Comparison of ENCODE assay signal across 10 cellular contexts in genomic region chr16:2858245-2859025, GRCh38. TPM values are rescaled to one million over a fixed set of nuclear protein-coding genes. Genes with fewer than 3 reads are reported as not detected.
A peak's percentile ranks its signal among the peaks of the same experiment; 100 is the strongest.
DNase-seq lines count a peak whose midpoint lies in the region; TF ChIP-seq lines count a peak whose summit lies in the region.
"Had no signal": no experiment of that assay in that cellular context is flagged by ENCODE, and none has a peak within 500 bp of the region (broad histone marks: within the 10 kb centered on the region; RNA-seq: fewer than 3 reads in every experiment).

No MANE protein-coding gene starts in this region.

- intact Hi-C loops in transverse colon (cut with DNase I; ENCODE audit: low total_unique reads): no loop called here

- peak overlapping the region; percentile 38 to 54 (median 49) for H3K27ac ChIP-seq in transverse colon
- H3K27ac ChIP-seq: tibial nerve had no signal

- peaks cover 38% of the 10 kb centered on the region for H3K27me3 ChIP-seq in transverse colon

- TF ChIP-seq POLR2A in transverse colon (IDR thresholded peaks at IDR 0.05): no peak

- DNase-seq in activated T-cell treated with anti-CD3 and anti-CD28 coated beads, Interleukin-2, amount 50 U/mL, for 1 hour: peak; percentile 34
- no peak for DNase-seq in activated T-cell treated with anti-CD3 and anti-CD28 coated beads, Interleukin-2, amount 50 U/mL, for 48 hours
- DNase-seq in epithelial cell of proximal tubule (ENCODE audit: low read depth): no peak
- peak; percentile 88 for DNase-seq in transverse colon
- no peak for DNase-seq in KG1 (lab: John Stamatoyannopoulos, UW)
- DNase-seq in activated naive CD8-positive, alpha-beta T cell treated with anti-CD3 and anti-CD28 coated beads for 36 hours: no peak
- DNase-seq: naive B cell had no signal

- in situ Hi-C loops in transverse colon (cut with MboI; ENCODE audit: low pct_ligation_motif_present in 1 of 4, low pct_unique_long_range_greater_than_20kb in 1 of 4, low sequenced_read_pairs in 3 of 4): no loop called here

- peak; percentile 4 for TF ChIP-seq CTCF in epithelial cell of proximal tubule (conservative IDR thresholded peaks at IDR 0.05; ENCODE audit: low read depth, low read length)
- peak in 4 of 5 experiments; percentile 18 to 57 (median 36) for TF ChIP-seq CTCF in transverse colon (IDR thresholded peaks at IDR 0.05)

- peak overlapping the region; percentile 41 for H3K4me3 ChIP-seq in epithelial cell of proximal tubule (ENCODE audit: low read depth, low read length)
- peak overlapping the region in 3 of 4 donors; percentile 15 to 38 (median 15) for H3K4me3 ChIP-seq in transverse colon

- WGBS in transverse colon (ENCODE audit: low coverage in 1 of 2), 2 donors: 13% methylated on average over 21 of the region's 23 CpGs; no CpG with 5 or more reads in 1 of the 2 donors

- H3K27ac Mint-ChIP-seq in activated naive CD8-positive, alpha-beta T cell treated with anti-CD3 and anti-CD28 coated beads for 36 hours: no peak overlapping the region
- H3K27ac Mint-ChIP-seq: CD14-positive monocyte, naive B cell had no signal

- H3K4me1 ChIP-seq in transverse colon: peaks cover 0 to 18% (median 7%) of the 10 kb centered on the region in 4 donors

- peaks cover 12% of the 10 kb centered on the region for H3K9me3 Mint-ChIP-seq in activated naive CD8-positive, alpha-beta T cell treated with anti-CD3 and anti-CD28 coated beads for 36 hours

- TF ChIP-seq EP300 in transverse colon (IDR thresholded peaks at IDR 0.05; ENCODE audit: low read depth): no peak

- no peak overlapping the region for H3K4me3 Mint-ChIP-seq in activated naive CD8-positive, alpha-beta T cell treated with anti-CD3 and anti-CD28 coated beads for 36 hours

- H3K36me3 Mint-ChIP-seq in activated naive CD8-positive, alpha-beta T cell treated with anti-CD3 and anti-CD28 coated beads for 36 hours: peaks cover 2% of the 10 kb centered on the region

- peaks cover 5% of the 10 kb centered on the region for H3K4me1 Mint-ChIP-seq in activated naive CD8-positive, alpha-beta T cell treated with anti-CD3 and anti-CD28 coated beads for 36 hours

- H3K9me3 ChIP-seq in transverse colon: peaks cover 6 to 11% of the 10 kb centered on the region in 2 donors

- peaks cover 24% of the 10 kb centered on the region for H3K27me3 Mint-ChIP-seq in activated naive CD8-positive, alpha-beta T cell treated with anti-CD3 and anti-CD28 coated beads for 36 hours

- H3K36me3 ChIP-seq in transverse colon: no peaks in the 10 kb centered on the region
- H3K36me3 ChIP-seq: tibial nerve had no signal

RNA-seq across cellular contexts. Expression of gene PRSS22, which starts 0.5 kb away (rescaled TPM):
- 9.5 and 11.1 TPM in 2 replicates for total RNA-seq in epithelial cell of proximal tubule
- 10 to 100 TPM in 1 of 4 donors, 1 to 10 TPM in 1, not detected in 2; 2.5 to 11.2 TPM for total RNA-seq in transverse colon
- not detected for total RNA-seq in activated naive CD8-positive, alpha-beta T cell treated with anti-CD3 and anti-CD28 coated beads for 36 hours
- total RNA-seq: H4, tibial nerve had no signal

RNA-seq across cellular contexts. Expression of gene FLYWCH2, which starts 24.6 kb away (rescaled TPM):
- total RNA-seq in epithelial cell of proximal tubule (49.6 and 55.5 TPM in 2 replicates), transverse colon (10 to 100 TPM; 35.0 to 74.4 (median 50.9) TPM)
- 10 to 100 TPM; 18.0 to 18.3 TPM for total RNA-seq in activated naive CD8-positive, alpha-beta T cell treated with anti-CD3 and anti-CD28 coated beads for 36 hours

RNA-seq across cellular contexts. Expression of gene ZG16B, which starts 28.3 kb away (rescaled TPM):
- total RNA-seq in epithelial cell of proximal tubule: 0.06 and 2.1 TPM in 2 replicates
- 10 to 100 TPM in 2 of 4 donors, 1 to 10 TPM in 1, not detected in 1; 5.2 to 28.3 (median 15.9) TPM for total RNA-seq in transverse colon
- 1 to 10 TPM; 1.1 to 1.6 TPM for total RNA-seq in activated naive CD8-positive, alpha-beta T cell treated with anti-CD3 and anti-CD28 coated beads for 36 hours
- total RNA-seq: tibial nerve had no signal

RNA-seq across cellular contexts. Expression of gene PRSS21, which starts 41.4 kb away (rescaled TPM):
- 0.87 and 4.6 TPM in 2 replicates for total RNA-seq in epithelial cell of proximal tubule
- total RNA-seq in transverse colon: 1 to 10 TPM in 2 of 4 donors, not detected in 2; 1.6 to 1.9 TPM
- 10 to 100 TPM; 11.2 to 13.1 TPM for total RNA-seq in activated naive CD8-positive, alpha-beta T cell treated with anti-CD3 and anti-CD28 coated beads for 36 hours
- total RNA-seq: H4, tibial nerve had no signal

RNA-seq across cellular contexts. Expression of gene FLYWCH1, which starts 53.3 kb away (rescaled TPM):
- total RNA-seq in epithelial cell of proximal tubule: 28.0 and 47.1 TPM in 2 replicates
- 10 to 100 TPM; 29.1 to 59.1 (median 34.6) TPM for total RNA-seq in transverse colon
- 10 to 100 TPM; 24.3 to 26.1 TPM for total RNA-seq in activated naive CD8-positive, alpha-beta T cell treated with anti-CD3 and anti-CD28 coated beads for 36 hours

Comparison
In these comparisons a context has a peak if more than half of its experiments do, and no peak if none do; other contexts are left out.
1. DNase-seq: peak in activated T-cell treated with anti-CD3 and anti-CD28 coated beads, Interleukin-2, amount 50 U/mL, for 1 hour (single experiment) and transverse colon (single experiment); none in activated T-cell treated with anti-CD3 and anti-CD28 coated beads, Interleukin-2, amount 50 U/mL, for 48 hours (0 of 2), epithelial cell of proximal tubule (single experiment), KG1 (single experiment) and activated naive CD8-positive, alpha-beta T cell treated with anti-CD3 and anti-CD28 coated beads for 36 hours (single experiment).